ENCODE assay signal across 1 cellular context in genomic region chr9:12693141-12693540, GRCh38.
TF ChIP-seq lines count a peak whose summit lies in the region.

TSS of gene TYRP1 (plus strand) at chr9:12693385. CDS start at chr9:12693997, 612 bp downstream.

TF ChIP-seq in HepG2, 621 proteins besides CTCF, POLR2A, EP300 and RAD21:
- TF ChIP-seq TGIF2 (CRISPR knock-in tag; IDR thresholded peaks at IDR 0.05) (no peak), ZNF788 (CRISPR knock-in tag; IDR thresholded peaks at IDR 0.05; ENCODE audit: borderline replicate concordance) (no peak), PRDM10 (CRISPR knock-in tag; IDR thresholded peaks at IDR 0.05; ENCODE audit: low read depth) (no peak), RORA (CRISPR knock-in tag; IDR thresholded peaks at IDR 0.05) (no peak), RBAK (CRISPR knock-in tag; IDR thresholded peaks at IDR 0.05) (no peak), AKAP8 (CRISPR knock-in tag; IDR thresholded peaks at IDR 0.05) (no peak), NAIF1 (CRISPR knock-in tag; IDR thresholded peaks at IDR 0.05; ENCODE audit: borderline replicate concordance) (no peak), U2AF2 (IDR thresholded peaks at IDR 0.05; ENCODE audit: low read depth, low read length) (no peak), DNMT3B (CRISPR knock-in tag; conservative IDR thresholded peaks at IDR 0.05) (no peak), NFYB (CRISPR knock-in tag; IDR thresholded peaks at IDR 0.05) (no peak), ZNF235 (CRISPR knock-in tag; IDR thresholded peaks at IDR 0.05; ENCODE audit: borderline replicate concordance) (no peak), SNAPC4 (CRISPR knock-in tag; IDR thresholded peaks at IDR 0.05) (no peak), ZNF275 (CRISPR knock-in tag; IDR thresholded peaks at IDR 0.05; ENCODE audit: borderline replicate concordance) (no peak), ZNF337 (CRISPR knock-in tag; IDR thresholded peaks at IDR 0.05; ENCODE audit: borderline replicate concordance, low read depth) (no peak), BRD4 (CRISPR knock-in tag; IDR thresholded peaks at IDR 0.05) (no peak), SIX1 (CRISPR knock-in tag; IDR thresholded peaks at IDR 0.05; ENCODE audit: borderline replicate concordance) (no peak)
